ENCODE assay signal across 1 cellular context in genomic region chr10:124472071-124472470, GRCh38.
TF ChIP-seq lines count a peak whose summit lies in the region.

No MANE protein-coding gene starts in this region.

TF ChIP-seq in IMR-90, 13 proteins besides CTCF, POLR2A, EP300 and RAD21:
- TF ChIP-seq RCOR1 (IDR thresholded peaks at IDR 0.05; ENCODE audit: insufficient replicate concordance, low read length), result no peak
- TF ChIP-seq RFX5 (IDR thresholded peaks at IDR 0.05; ENCODE audit: low read depth, low read length), result no peak
- no peak for TF ChIP-seq BHLHE40 (IDR thresholded peaks at IDR 0.05; ENCODE audit: low read depth, low read length)
- TF ChIP-seq ELK1 (IDR thresholded peaks at IDR 0.05; ENCODE audit: borderline replicate concordance, low read depth, low read length), result no peak
- TF ChIP-seq FOS (IDR thresholded peaks at IDR 0.05; ENCODE audit: low read depth, low read length), result no peak
- TF ChIP-seq MAFK (IDR thresholded peaks at IDR 0.05; ENCODE audit: low read depth, low read length), result no peak
- TF ChIP-seq MAZ (IDR thresholded peaks at IDR 0.05; ENCODE audit: borderline replicate concordance, low read depth, low read length), result no peak
- TF ChIP-seq SMC3 (IDR thresholded peaks at IDR 0.05; ENCODE audit: low read depth, low read length), result no peak
- TF ChIP-seq MXI1 (IDR thresholded peaks at IDR 0.05; ENCODE audit: borderline replicate concordance, low read depth, low read length), result no peak
- TF ChIP-seq CEBPB (IDR thresholded peaks at IDR 0.05; ENCODE audit: low read depth, low read length), result no peak
